In the genomic region with DNA sequence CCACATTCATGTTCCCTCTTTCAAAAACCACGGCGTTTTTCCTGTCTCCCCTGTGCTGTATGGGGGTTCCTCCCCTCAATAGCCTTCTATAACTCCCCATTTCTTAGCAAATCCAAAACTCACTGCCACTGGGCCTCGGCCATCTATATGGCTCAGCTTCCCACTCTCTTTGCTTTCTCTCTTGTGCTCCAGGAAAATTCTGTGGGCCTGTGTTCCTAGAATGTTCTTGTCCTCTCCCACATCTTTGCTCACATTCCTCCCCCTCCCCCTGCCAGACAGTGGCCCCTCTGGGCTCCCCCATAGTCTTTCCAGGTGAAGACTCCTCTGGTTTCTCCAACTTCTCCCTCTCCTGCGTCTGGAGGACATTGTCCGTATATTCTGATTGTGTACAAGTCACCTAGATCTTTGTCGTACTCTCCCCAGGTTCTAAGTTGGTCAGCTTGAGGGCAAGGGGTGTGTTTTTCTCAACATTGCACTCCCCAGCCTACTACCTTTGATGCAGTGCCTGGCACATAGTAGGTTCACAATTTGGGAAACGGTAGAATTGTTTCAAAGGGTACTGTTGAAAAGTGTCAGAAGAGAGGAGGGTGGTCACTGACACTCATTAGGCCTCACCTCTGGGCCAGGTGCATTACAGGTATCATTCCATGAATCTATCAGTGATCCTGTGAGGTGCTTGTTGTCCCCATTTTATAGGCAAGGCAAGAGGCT, we compare ENCODE assay signal across 12 cellular contexts. TPM values are rescaled to one million over a fixed set of nuclear protein-coding genes. Genes with fewer than 3 reads are reported as not detected.
A peak's percentile ranks its signal among the peaks of the same experiment; 100 is the strongest.
DNase-seq lines count a peak whose midpoint lies in the region; ATAC-seq and TF ChIP-seq lines count a peak whose summit lies in the region.
"Had no signal": no experiment of that assay in that cellular context is flagged by ENCODE, and none has a peak within 500 bp of the region (broad histone marks: within the 10 kb centered on the region; RNA-seq: fewer than 3 reads in every experiment).

No MANE protein-coding gene starts in this region.

- peaks cover 13% of the 10 kb centered on the region for H3F3A ChIP-seq in neural progenitor cell (ENCODE audit: low read depth)

- H2AFZ ChIP-seq in neural progenitor cell (replicated peaks), result no peak overlapping the region

- WGBS in urinary bladder, result 84% methylated on average over 7 of the region's 7 CpGs

- H3K27me3 ChIP-seq in right atrium auricular region (no peaks in the 10 kb centered on the region), neural progenitor cell (peaks cover 48% of the 10 kb centered on the region)

- no peak overlapping the region for H3K4me2 ChIP-seq in neural progenitor cell
- H3K4me2 ChIP-seq: KMS-11 had no signal

- peaks cover 39% of the 10 kb centered on the region for H3K4me1 Mint-ChIP-seq in neural progenitor cell

- H3K9me3 ChIP-seq in right atrium auricular region, result no peaks in the 10 kb centered on the region
- H3K9me3 ChIP-seq in neural progenitor cell (ENCODE audit: low read depth), result no peaks in the 10 kb centered on the region

- no peaks in the 10 kb centered on the region for H3K79me2 ChIP-seq in neural progenitor cell (ENCODE audit: low read depth)

- peaks cover 0 to 69% of the 10 kb centered on the region in 2 donors for H3K4me1 ChIP-seq in right atrium auricular region
- H3K4me1 ChIP-seq in neural progenitor cell, result peaks cover 4% of the 10 kb centered on the region
- H3K4me1 ChIP-seq in urinary bladder (ENCODE audit: insufficient read depth), result no peaks in the 10 kb centered on the region

- H3K27ac Mint-ChIP-seq in neural progenitor cell, result no peak overlapping the region

- H3K9ac ChIP-seq in neural progenitor cell, result no peak overlapping the region
- H3K9ac ChIP-seq: KMS-11 had no signal

- H3K27me3 Mint-ChIP-seq in neural progenitor cell (ENCODE audit: insufficient read depth, low read depth), result peaks cover 9% of the 10 kb centered on the region

- intact Hi-C loops in Right ventricle myocardium superior (cut with DNase I), result loop anchor here (10.0 kb wide), 1 partner anchor 130 kb away; no protein-coding TSS in a partner anchor

- peak overlapping the region; percentile 93 to 97 for H3K27ac ChIP-seq in right atrium auricular region
- peak overlapping the region; percentile 93 to 98 for H3K27ac ChIP-seq in coronary artery
- H3K27ac ChIP-seq in neural progenitor cell, result no peak overlapping the region
- peak overlapping the region; percentile 46 for H3K27ac ChIP-seq in urinary bladder (ENCODE audit: low read depth)
- H3K27ac ChIP-seq: KMS-11 had no signal

- no peak overlapping the region for H3K4me3 ChIP-seq in right atrium auricular region
- H3K4me3 ChIP-seq in coronary artery, result no peak overlapping the region
- H3K4me3 ChIP-seq in neural progenitor cell, result no peak overlapping the region
- no peak overlapping the region for H3K4me3 ChIP-seq in urinary bladder (ENCODE audit: low read depth, low read length)

- no peaks in the 10 kb centered on the region for H3K36me3 Mint-ChIP-seq in neural progenitor cell

- ATAC-seq in Right ventricle myocardium superior (ENCODE audit: poor library complexity) (no peak), GM21447 (IDR thresholded peaks at IDR 0.05; ENCODE audit: unreplicated experiment) (no peak), GM21825 (IDR thresholded peaks at IDR 0.05; ENCODE audit: unreplicated experiment) (no peak)

- peaks cover 3% of the 10 kb centered on the region for H4K20me1 ChIP-seq in neural progenitor cell (ENCODE audit: low read depth)

- DNase-seq in right atrium auricular region (ENCODE audit: low spot score), result no peak
- no peak for DNase-seq in Right ventricle myocardium superior
- no peak for DNase-seq in coronary artery (ENCODE audit: low spot score)
- DNase-seq in neural progenitor cell (ENCODE audit: low spot score), result no peak
- no peak for DNase-seq in COLO829 (ENCODE audit: low spot score)
- DNase-seq: effector memory CD4-positive, alpha-beta T cell; NCI-H524 treated with DMSO at 0.1 percent for 48 hours; retina had no signal

- H3K36me3 ChIP-seq in right atrium auricular region (peaks cover 7% of the 10 kb centered on the region), neural progenitor cell (no peaks in the 10 kb centered on the region), urinary bladder (ENCODE audit: insufficient read depth) (no peaks in the 10 kb centered on the region)

- H3K4me3 Mint-ChIP-seq in neural progenitor cell, result peak overlapping the region; percentile 22

- TF ChIP-seq CTCF in right atrium auricular region (IDR thresholded peaks at IDR 0.05) (no peak), coronary artery (IDR thresholded peaks at IDR 0.05) (no peak), neural progenitor cell (IDR thresholded peaks at IDR 0.05) (no peak)

- H3K9me3 Mint-ChIP-seq in neural progenitor cell, result peaks cover 3% of the 10 kb centered on the region

RNA-seq across cellular contexts. Expression of gene DUSP1, which starts 3.7 kb away (rescaled TPM):
- total RNA-seq in right atrium auricular region (100 to 1,000 TPM; 804 to 819 TPM), Right ventricle myocardium superior (122 TPM), neural progenitor cell (ENCODE audit: low replicate concordance) (4.2 and 12.8 TPM in 2 replicates), urinary bladder (76.4 TPM)
- polyA plus RNA-seq in urinary bladder, result 822 TPM

RNA-seq across cellular contexts. Expression of gene ERGIC1, which starts 59.3 kb away (rescaled TPM):
- total RNA-seq in right atrium auricular region (100 to 1,000 TPM in 1 of 2 donors, 10 to 100 TPM in 1; 70.7 to 113 TPM), Right ventricle myocardium superior (75.5 TPM), neural progenitor cell (ENCODE audit: low replicate concordance) (28.7 and 50.8 TPM in 2 replicates), urinary bladder (68.5 TPM)
- polyA plus RNA-seq in urinary bladder, result 103 TPM
